In the genomic region with DNA sequence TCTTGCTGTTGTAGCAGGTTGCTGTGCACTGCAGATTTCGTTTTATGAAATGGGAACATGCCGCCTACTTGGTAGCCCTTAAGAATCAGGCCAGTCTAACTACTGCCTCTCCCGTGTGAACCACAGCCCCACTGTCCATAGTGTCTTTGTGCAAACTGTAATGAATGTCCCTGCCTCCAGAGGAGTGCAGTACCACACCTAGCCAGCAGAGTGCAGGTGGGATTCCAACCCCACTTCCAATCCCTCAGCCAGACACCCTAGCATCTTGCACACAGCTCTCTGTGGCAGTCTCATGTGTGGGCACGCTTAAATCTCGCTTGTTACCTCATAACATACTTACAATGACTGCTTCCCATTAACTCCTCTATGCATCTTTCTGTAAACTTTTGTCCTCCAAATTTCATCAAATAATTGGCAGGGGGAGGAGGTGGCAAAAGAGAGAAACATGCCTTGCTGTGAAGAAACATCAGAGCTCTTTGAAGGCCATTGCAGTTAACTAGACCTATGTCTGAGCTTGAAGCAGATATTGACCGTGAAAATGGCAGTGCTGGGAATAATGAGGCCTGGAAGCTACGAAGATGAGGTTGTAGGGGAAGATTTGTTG, we compare ENCODE assay signal across 8 cellular contexts. TPM values are rescaled to one million over a fixed set of nuclear protein-coding genes. Genes with fewer than 3 reads are reported as not detected.
DNase-seq lines count a peak whose midpoint lies in the region; ATAC-seq and TF ChIP-seq lines count a peak whose summit lies in the region.

No MANE protein-coding gene starts in this region.

- DNase-seq in NCI-H82 (lab: John Stamatoyannopoulos, UW): peak; percentile 20
- no peak for DNase-seq in NCI-H82 treated with DMSO at 0.1 percent for 48 hours (lab: John Stamatoyannopoulos, UW; ENCODE audit: unreplicated experiment)
- peak in 3 of 4 experiments; percentile 2 to 34 (median 7) for DNase-seq in activated CD4-positive, CD25-positive, alpha-beta regulatory T cell (lab: John Stamatoyannopoulos, UW)
- peak; percentile 8 for DNase-seq in effector CD8-positive, alpha-beta T cell (lab: John Stamatoyannopoulos, UW)
- DNase-seq in gastrocnemius medialis: no peak
- no peak for DNase-seq in cerebellum (ENCODE audit: low spot score)
- no peak for DNase-seq in NCI-H2171 (lab: John Stamatoyannopoulos, UW)

- peak in 4 of 5 experiments; percentile 17 to 42 (median 32) for TF ChIP-seq CTCF in gastrocnemius medialis (IDR thresholded peaks at IDR 0.05 in 4 of 5, conservative IDR thresholded peaks at IDR 0.05 in 1 of 5)

- peaks cover 2 to 58% of the 10 kb centered on the region in 2 donors for H3K36me3 ChIP-seq in gastrocnemius medialis

- ATAC-seq in HG03095 (IDR thresholded peaks at IDR 0.05; ENCODE audit: unreplicated experiment) (peak; percentile 97), gastrocnemius medialis (no peak)

- H3K27ac ChIP-seq in gastrocnemius medialis: no peak overlapping the region

- intact Hi-C loops in gastrocnemius medialis (cut with DNase I; ENCODE audit: low total_unique reads): no loop called here

- no peaks in the 10 kb centered on the region for H3K9me3 ChIP-seq in gastrocnemius medialis

- H3K4me3 ChIP-seq in gastrocnemius medialis: no peak overlapping the region

- peaks cover 0 to 6% of the 10 kb centered on the region in 2 donors for H3K4me1 ChIP-seq in gastrocnemius medialis

- in situ Hi-C loops in gastrocnemius medialis (cut with MboI; ENCODE audit: low sequenced_read_pairs in 4 of 4): no loop called here

- no peak for TF ChIP-seq POLR2A in gastrocnemius medialis (IDR thresholded peaks at IDR 0.05)

- no peaks in the 10 kb centered on the region for H3K27me3 ChIP-seq in gastrocnemius medialis

RNA-seq across cellular contexts. Expression of gene ZAR1L, which starts 47.2 kb away (rescaled TPM):
- not detected for total RNA-seq in gastrocnemius medialis
- not detected for total RNA-seq in cerebellum

RNA-seq across cellular contexts. Expression of gene BRCA2, which starts 47.4 kb away (rescaled TPM):
- under 1 TPM; 0.02 to 0.20 (median 0.12) TPM for total RNA-seq in gastrocnemius medialis
- total RNA-seq in cerebellum: 5.9 TPM

Comparison
In these comparisons a context has a peak if more than half of its experiments do, and no peak if none do; other contexts are left out.
1. DNase-seq: peak in NCI-H82 (single experiment), activated CD4-positive, CD25-positive, alpha-beta regulatory T cell (3 of 4) and effector CD8-positive, alpha-beta T cell (single experiment); none in NCI-H82 treated with DMSO at 0.1 percent for 48 hours (single experiment), gastrocnemius medialis (0 of 2), cerebellum (single experiment) and NCI-H2171 (single experiment).